In the genomic region with DNA sequence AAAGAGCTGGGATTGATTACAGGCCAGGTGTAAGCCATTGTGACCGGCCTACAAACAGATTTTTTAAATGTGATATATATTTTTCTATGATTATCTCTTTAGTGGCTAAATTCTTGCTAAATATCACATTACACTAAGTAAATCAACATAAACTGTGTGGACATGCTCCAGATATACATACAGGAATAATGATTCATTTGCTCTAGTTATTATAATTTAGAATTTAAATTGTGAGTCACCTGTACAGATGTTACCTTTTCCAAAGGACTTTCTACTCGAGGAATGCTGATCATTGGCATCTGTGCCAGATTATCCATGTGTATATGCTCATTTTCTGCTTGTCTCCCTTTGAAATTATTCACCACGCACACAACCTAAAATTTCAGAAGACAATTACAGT, we compare ENCODE assay signal across 22 cellular contexts.
"Had no signal": no experiment of that assay in that cellular context is flagged by ENCODE, and none has a peak within 500 bp of the region (broad histone marks: within the 10 kb centered on the region; RNA-seq: fewer than 3 reads in every experiment).

No MANE protein-coding gene starts in this region.

- H3K4me1 ChIP-seq: esophagus muscularis mucosa, lower lobe of right lung, psoas muscle, sigmoid colon, testis, tibial artery had no signal

- H3K27ac Mint-ChIP-seq: memory B cell; natural killer cell; stimulated activated memory B cell treated with anti-CD40 and anti-IgM and Interleukin-4, amounts not matched to agents 10 μg/mL and 1 μg/mL and 100 μg/mL, for 72 hours; type B pancreatic cell had no signal

- H3K4me1 Mint-ChIP-seq: natural killer cell; stimulated activated memory B cell treated with anti-CD40 and anti-IgM and Interleukin-4, amounts not matched to agents 10 μg/mL and 1 μg/mL and 100 μg/mL, for 72 hours had no signal

- H3K27ac ChIP-seq: dorsolateral prefrontal cortex, esophagus muscularis mucosa, lower lobe of right lung, ovary, psoas muscle, sigmoid colon, testis, tibial artery had no signal

- H3K36me3 Mint-ChIP-seq: memory B cell; natural killer cell; stimulated activated memory B cell treated with anti-CD40 and anti-IgM and Interleukin-4, amounts not matched to agents 10 μg/mL and 1 μg/mL and 100 μg/mL, for 72 hours; type B pancreatic cell had no signal

- ATAC-seq: left ventricle myocardium superior; lower lobe of right lung; natural killer cell; psoas muscle; right cardiac atrium; stimulated activated memory B cell treated with anti-CD40 and anti-IgM and Interleukin-4, amounts not matched to agents 10 μg/mL and 1 μg/mL and 100 μg/mL, for 72 hours; stimulated activated naive CD8-positive, alpha-beta T cell treated with anti-CD3 and anti-CD28 coated beads, Interleukin-15, Interleukin-2, amounts not matched to agents 100 U/mL and 50 U/mL, for 24 hours had no signal

- DNase-seq: cortex of kidney; dorsolateral prefrontal cortex; effector CD4-positive, alpha-beta T cell; head of caudate nucleus; left ventricle myocardium superior; lower lobe of right lung; natural killer cell; occipital lobe; ovary; posterior cingulate gyrus; psoas muscle; right cardiac atrium; sigmoid colon; stimulated activated CD4-positive, alpha-beta T cell treated with anti-CD3 and anti-CD28 coated beads, Interleukin-4, amount 100 ng/mL, for 4 hours; stimulated activated naive CD8-positive, alpha-beta T cell treated with anti-CD3 and anti-CD28 coated beads, Interleukin-15, Interleukin-2, amounts not matched to agents 100 U/mL and 50 U/mL, for 24 hours; substantia nigra; testis; tibial artery had no signal

- H3K9me3 Mint-ChIP-seq: memory B cell; natural killer cell; stimulated activated memory B cell treated with anti-CD40 and anti-IgM and Interleukin-4, amounts not matched to agents 10 μg/mL and 1 μg/mL and 100 μg/mL, for 72 hours; type B pancreatic cell had no signal

- H3K27me3 ChIP-seq: dorsolateral prefrontal cortex, esophagus muscularis mucosa, ovary, sigmoid colon, testis, tibial artery had no signal

- H3K9me3 ChIP-seq: esophagus muscularis mucosa, lower lobe of right lung, ovary, psoas muscle, sigmoid colon, testis, tibial artery had no signal

- H3K36me3 ChIP-seq: esophagus muscularis mucosa, lower lobe of right lung, ovary, sigmoid colon, tibial artery had no signal

- H3K4me3 Mint-ChIP-seq: memory B cell; natural killer cell; stimulated activated memory B cell treated with anti-CD40 and anti-IgM and Interleukin-4, amounts not matched to agents 10 μg/mL and 1 μg/mL and 100 μg/mL, for 72 hours; type B pancreatic cell had no signal

- H3K27me3 Mint-ChIP-seq: memory B cell; stimulated activated memory B cell treated with anti-CD40 and anti-IgM and Interleukin-4, amounts not matched to agents 10 μg/mL and 1 μg/mL and 100 μg/mL, for 72 hours; type B pancreatic cell had no signal

- H3K4me3 ChIP-seq: dorsolateral prefrontal cortex, esophagus muscularis mucosa, lower lobe of right lung, ovary, psoas muscle, sigmoid colon, testis, tibial artery had no signal
